ENCODE assay signal across 20 cellular contexts in genomic region chr19:43181869-43182771, GRCh38. TPM values are rescaled to one million over a fixed set of nuclear protein-coding genes. Genes with fewer than 3 reads are reported as not detected.
DNase-seq lines count a peak whose midpoint lies in the region; ATAC-seq and TF ChIP-seq lines count a peak whose summit lies in the region.
"Not testable (repeated sequence)": the region's sequence is repeated elsewhere in the genome, so short reads cannot be mapped to it uniquely, and the experiment has no call there.
"Had no signal": no experiment of that assay in that cellular context is flagged by ENCODE, and none has a peak within 500 bp of the region (broad histone marks: within the 10 kb centered on the region; RNA-seq: fewer than 3 reads in every experiment).

No MANE protein-coding gene starts in this region.

- TF ChIP-seq POLR2A in body of pancreas (IDR thresholded peaks at IDR 0.05); esophagus squamous epithelium (IDR thresholded peaks at IDR 0.05): not testable (repeated sequence)

- H3K36me3 ChIP-seq in body of pancreas (replicated peaks in 1 of 2; ENCODE audit: insufficient read depth in 1 of 2, low read depth in 2 of 2); esophagus squamous epithelium: not testable (repeated sequence)

- not testable (repeated sequence) for ATAC-seq in body of pancreas

- H3K27me3 ChIP-seq in body of pancreas, esophagus squamous epithelium: not testable (repeated sequence)

- H3K9me3 ChIP-seq in body of pancreas, esophagus squamous epithelium: not testable (repeated sequence)

- H3K4me3 ChIP-seq in AG09309 (ENCODE audit: control insufficient read depth, low read depth, low read length); body of pancreas; esophagus squamous epithelium; skeletal muscle cell (ENCODE audit: low read depth, low read length): not testable (repeated sequence)

- H3K27ac ChIP-seq in body of pancreas (peak overlapping the region in 3 of 4 donors; percentile 38 to 68 (median 62)), esophagus squamous epithelium (peak overlapping the region in 3 of 4 donors; percentile 0 to 51 (median 31))

- in situ Hi-C loops in SK-MEL-5 (cut with HindIII; ENCODE audit: low pct_unique_long_range_greater_than_20kb, low sequenced_read_pairs), result not testable (repeated sequence)

- DNase-seq in AG09309 (ENCODE audit: low read depth) (peak; percentile 47), GM03348 (ENCODE audit: low spot score) (peak; percentile 66), HT1080 (ENCODE audit: low read depth) (peak; percentile 82), SK-MEL-5 (ENCODE audit: low read depth, low spot score) (peak; percentile 19), body of pancreas (peak in 1 of 4 donors; percentile 18), islet precursor cell (peak; percentile 77), skeletal muscle cell (ENCODE audit: low read depth) (peak; percentile 34)
- DNase-seq in esophagus squamous epithelium (lab: John Stamatoyannopoulos, UW), result not testable (repeated sequence)

- 26 to 55% methylated on average over 4 of the region's 4 CpGs for WGBS in body of pancreas, 2 donors
- WGBS in esophagus squamous epithelium, 2 donors, result 29 to 32% methylated on average over 4 of the region's 4 CpGs

- TF ChIP-seq CTCF in AG09309 (IDR thresholded peaks at IDR 0.05; ENCODE audit: control insufficient read depth, insufficient read depth, low read depth, low read length, missing control alignments); body of pancreas (IDR thresholded peaks at IDR 0.05); esophagus squamous epithelium (IDR thresholded peaks at IDR 0.05): not testable (repeated sequence)

- intact Hi-C loops in body of pancreas (cut with DNase I); esophagus squamous epithelium (cut with DNase I): not testable (repeated sequence)

- not testable (repeated sequence) for H3K4me1 ChIP-seq in body of pancreas, esophagus squamous epithelium

RNA-seq across cellular contexts. Expression of gene PSG5, which starts 4.2 kb away (rescaled TPM):
- total RNA-seq in HT1080 (2014; rRNA removed; shearing (Covaris generic)), result 0.21 and 0.40 TPM in 2 replicates
- polyA plus RNA-seq in HT1080 (2015; cell fraction: cytosol; rRNA removed), result 0.57 and 0.70 TPM in 2 replicates
- 2.8 and 3.3 TPM in 2 replicates for polyA plus RNA-seq in HT1080 (2015; cell fraction: nucleus; rRNA removed)
- total RNA-seq in SK-MEL-5 (2014; rRNA removed; shearing (Covaris generic)), result not detected in 2 replicates
- polyA plus RNA-seq in SK-MEL-5 (2015; cell fraction: cytosol; rRNA removed), result 0.53 TPM in 1 of 2 replicates, not detected in the other
- not detected in 2 replicates for polyA plus RNA-seq in SK-MEL-5 (2015; cell fraction: nucleus; rRNA removed)
- 1 to 10 TPM in 1 of 2 donors, not detected in 1; 1.3 TPM for total RNA-seq in body of pancreas
- total RNA-seq in esophagus squamous epithelium, result not detected
- total RNA-seq: activated CD4-positive, alpha-beta T cell treated with anti-CD3 and anti-CD28 coated beads for 36 hours; activated CD8-positive, alpha-beta memory T cell treated with anti-CD3 and anti-CD28 coated beads for 36 hours; activated naive CD4-positive, alpha-beta T cell treated with anti-CD3 and anti-CD28 coated beads for 36 hours; aorta; GM12878; left ventricle myocardium inferior; mononuclear cell; posterior vena cava; smooth muscle cell; thyroid gland had no signal
- polyA plus RNA-seq: aorta, IgD-negative memory B cell, neural cell, smooth muscle cell had no signal

RNA-seq across cellular contexts. Expression of gene PSG4, which starts 23.3 kb away (rescaled TPM):
- not detected in 2 replicates for total RNA-seq in HT1080 (2014; rRNA removed; shearing (Covaris generic))
- 0.12 TPM in 1 of 2 replicates, not detected in the other for polyA plus RNA-seq in HT1080 (2015; cell fraction: cytosol; rRNA removed)
- polyA plus RNA-seq in HT1080 (2015; cell fraction: nucleus; rRNA removed), result not detected in 2 replicates
- total RNA-seq in SK-MEL-5 (2014; rRNA removed; shearing (Covaris generic)), result 2.5 and 4.1 TPM in 2 replicates
- polyA plus RNA-seq in SK-MEL-5 (2015; cell fraction: cytosol; rRNA removed), result 6.3 and 7.9 TPM in 2 replicates
- polyA plus RNA-seq in SK-MEL-5 (2015; cell fraction: nucleus; rRNA removed), result 10.8 and 14.1 TPM in 2 replicates
- total RNA-seq in body of pancreas (under 1 TPM in 1 of 2 donors, not detected in 1; 0.52 TPM), esophagus squamous epithelium (under 1 TPM in 2 of 4 donors, not detected in 2; 0.35 to 0.41 TPM)
- total RNA-seq: activated CD4-positive, alpha-beta T cell treated with anti-CD3 and anti-CD28 coated beads for 36 hours; activated CD8-positive, alpha-beta memory T cell treated with anti-CD3 and anti-CD28 coated beads for 36 hours; activated naive CD4-positive, alpha-beta T cell treated with anti-CD3 and anti-CD28 coated beads for 36 hours; aorta; GM12878; left ventricle myocardium inferior; mononuclear cell; posterior vena cava; smooth muscle cell; thyroid gland had no signal
- polyA plus RNA-seq: aorta, GM12878, IgD-negative memory B cell, neural cell, smooth muscle cell had no signal
